In the genomic region with DNA sequence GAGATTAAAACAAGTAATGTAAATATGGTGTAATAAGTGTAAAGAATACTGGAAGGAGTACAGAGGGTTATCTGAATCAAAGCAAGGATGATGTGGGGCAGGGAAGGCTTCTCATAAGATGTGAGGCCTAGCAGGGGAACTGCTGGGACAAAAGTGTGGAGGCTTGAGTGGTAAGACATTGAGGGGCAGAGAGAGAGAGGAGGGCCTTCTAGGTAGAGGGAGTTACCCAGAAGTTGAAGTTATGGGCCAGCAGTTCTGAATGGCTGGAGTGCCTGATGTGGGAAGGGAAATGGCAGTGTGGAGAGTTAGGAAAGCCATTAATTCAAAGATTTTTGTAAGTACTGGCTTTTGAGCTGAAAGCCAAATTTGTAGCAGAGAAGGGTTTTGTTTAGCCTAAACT, we compare ENCODE assay signal across 11 cellular contexts. TPM values are rescaled to one million over a fixed set of nuclear protein-coding genes. Genes with fewer than 3 reads are reported as not detected.
A peak's percentile ranks its signal among the peaks of the same experiment; 100 is the strongest.
DNase-seq lines count a peak whose midpoint lies in the region; ATAC-seq and TF ChIP-seq lines count a peak whose summit lies in the region.
"Had no signal": no experiment of that assay in that cellular context is flagged by ENCODE, and none has a peak within 500 bp of the region (broad histone marks: within the 10 kb centered on the region; RNA-seq: fewer than 3 reads in every experiment).

No MANE protein-coding gene starts in this region.

- TF ChIP-seq CTCF in WTC11 (IDR thresholded peaks at IDR 0.05) (no peak), smooth muscle cell (IDR thresholded peaks at IDR 0.05; ENCODE audit: borderline replicate concordance, insufficient read depth, poor library complexity, severe bottlenecking) (no peak)

- peaks cover 5 to 15% (median 10%) of the 10 kb centered on the region in 4 donors for H3K4me1 Mint-ChIP-seq in CD4-positive, alpha-beta memory T cell
- H3K4me1 Mint-ChIP-seq in WTC11, result peaks cover 25% of the 10 kb centered on the region

- no peak overlapping the region for H3K9ac ChIP-seq in smooth muscle cell (ENCODE audit: low read depth)

- H3F3A ChIP-seq in smooth muscle cell (ENCODE audit: low read depth), result peaks cover 11% of the 10 kb centered on the region

- H4K20me1 ChIP-seq in smooth muscle cell (ENCODE audit: low read depth), result peaks cover 84% of the 10 kb centered on the region

- H3K27me3 Mint-ChIP-seq in CD4-positive, alpha-beta memory T cell, result no peaks in the 10 kb centered on the region
- H3K27me3 Mint-ChIP-seq in WTC11 (ENCODE audit: low read depth), result no peaks in the 10 kb centered on the region
- H3K27me3 Mint-ChIP-seq: T-helper 17 cell had no signal

- no peaks in the 10 kb centered on the region for H3K36me3 ChIP-seq in CD4-positive, alpha-beta memory T cell (ENCODE audit: insufficient read depth, low read length)
- H3K36me3 ChIP-seq in smooth muscle cell (ENCODE audit: low read depth), result no peaks in the 10 kb centered on the region

- peaks cover 25% of the 10 kb centered on the region for H3K79me2 ChIP-seq in smooth muscle cell (ENCODE audit: low read depth)

- peak; percentile 62 for ATAC-seq in WTC11

- peaks cover 6% of the 10 kb centered on the region for H3K4me1 ChIP-seq in CD4-positive, alpha-beta memory T cell (ENCODE audit: insufficient read depth, low read length)
- peaks cover 42% of the 10 kb centered on the region for H3K4me1 ChIP-seq in smooth muscle cell (ENCODE audit: low read depth)

- H3K27me3 ChIP-seq in CD4-positive, alpha-beta memory T cell (ENCODE audit: insufficient read depth, low read length), result no peaks in the 10 kb centered on the region
- H3K27me3 ChIP-seq in layer of hippocampus (ENCODE audit: control insufficient read depth, insufficient read depth, low read length) (no peaks in the 10 kb centered on the region), smooth muscle cell (ENCODE audit: low read depth) (no peaks in the 10 kb centered on the region)
- H3K27me3 ChIP-seq: BE2C had no signal

- no peaks in the 10 kb centered on the region for H3K9me3 ChIP-seq in CD4-positive, alpha-beta memory T cell (ENCODE audit: control insufficient read depth in 1 of 2, low read length in 2 of 2)
- H3K9me3 ChIP-seq in smooth muscle cell (replicated peaks; ENCODE audit: low read depth), result no peaks in the 10 kb centered on the region
- H3K9me3 ChIP-seq: BE2C had no signal

- intact Hi-C loops in CD4-positive, alpha-beta memory T cell (cut with micrococcal nuclease), result loop anchor here (1.0 kb wide), 1 partner anchor 309 kb away; a partner anchor contains a TSS

- H3K4me2 ChIP-seq in smooth muscle cell, result peak overlapping the region; percentile 70

- no peak overlapping the region for H3K4me3 Mint-ChIP-seq in CD4-positive, alpha-beta memory T cell
- no peak overlapping the region for H3K4me3 Mint-ChIP-seq in WTC11
- H3K4me3 Mint-ChIP-seq: T-helper 17 cell had no signal

- H3K9me3 Mint-ChIP-seq in CD4-positive, alpha-beta memory T cell, result no peaks in the 10 kb centered on the region
- no peaks in the 10 kb centered on the region for H3K9me3 Mint-ChIP-seq in WTC11

- peak overlapping the region in 5 of 7 donors; percentile 2 to 50 (median 28) for H3K27ac Mint-ChIP-seq in CD4-positive, alpha-beta memory T cell
- peak overlapping the region; percentile 44 for H3K27ac Mint-ChIP-seq in WTC11
- H3K27ac Mint-ChIP-seq: T-helper 17 cell had no signal

- no peak overlapping the region for H3K4me3 ChIP-seq in CD4-positive, alpha-beta memory T cell (ENCODE audit: low read length in 2 of 2)
- no peak overlapping the region for H3K4me3 ChIP-seq in smooth muscle cell

- no peak overlapping the region for H2AFZ ChIP-seq in smooth muscle cell (ENCODE audit: low read depth)

- no peak overlapping the region for H3K27ac ChIP-seq in CD4-positive, alpha-beta memory T cell (ENCODE audit: low read depth, low read length)
- peak overlapping the region; percentile 56 for H3K27ac ChIP-seq in layer of hippocampus (ENCODE audit: low read depth, low read length)
- peak overlapping the region; percentile 45 for H3K27ac ChIP-seq in smooth muscle cell (ENCODE audit: low read depth)

- H3K36me3 Mint-ChIP-seq in CD4-positive, alpha-beta memory T cell, result peaks cover 5% of the 10 kb centered on the region in 2 donors
- H3K36me3 Mint-ChIP-seq in WTC11, result no peaks in the 10 kb centered on the region

- POLR2A ChIA-PET in CD4-positive, alpha-beta memory T cell (lab: Charles Lee; ENCODE audit: partially characterized antibody), result interaction anchor here (1.0 to 1.6 kb wide), 3 partner anchors 34 to 309 kb away, joined by 3 to 6 read pairs (median 5); no protein-coding TSS in a partner anchor
- POLR2A ChIA-PET in WTC11 (lab: Charles Lee), result no interaction called here

- CTCF ChIA-PET in CD4-positive, alpha-beta memory T cell (lab: Charles Lee; ENCODE audit: partially characterized antibody), result interaction anchor here (0.6 to 5.5 kb wide), 44 partner anchors 8 to 1121 kb away, joined by 3 to 116 read pairs (median 4); a partner anchor contains a TSS
- CTCF ChIA-PET in WTC11 (lab: Charles Lee), result interaction anchor here (0.6 to 2.4 kb wide), 49 partner anchors 9 to 786 kb away, joined by 3 to 35 read pairs (median 5); a partner anchor contains a TSS

- DNase-seq in CD4-positive, alpha-beta memory T cell, result no peak
- DNase-seq in WTC11 (ENCODE audit: low spot score) (no peak), smooth muscle cell (lab: John Stamatoyannopoulos, UW; ENCODE audit: unreplicated experiment) (no peak), SIG-M5 treated with dmso at 0.1 percent for 504 hours (lab: John Stamatoyannopoulos, UW; ENCODE audit: unreplicated experiment) (no peak), NCI-H226 (no peak)
- DNase-seq in central memory CD4-positive, alpha-beta T cell, result no peak
- no peak for DNase-seq in activated CD4-positive, alpha-beta T cell treated with anti-CD3 and anti-CD28 coated beads for 1 hour
- DNase-seq: cerebellar nuclear complex had no signal

TF ChIP-seq in WTC11, 78 proteins besides CTCF, POLR2A, EP300 and RAD21:
- TF ChIP-seq NR1H2 (CRISPR knock-in tag; IDR thresholded peaks at IDR 0.05), result no peak
- TF ChIP-seq, protein P1, sequence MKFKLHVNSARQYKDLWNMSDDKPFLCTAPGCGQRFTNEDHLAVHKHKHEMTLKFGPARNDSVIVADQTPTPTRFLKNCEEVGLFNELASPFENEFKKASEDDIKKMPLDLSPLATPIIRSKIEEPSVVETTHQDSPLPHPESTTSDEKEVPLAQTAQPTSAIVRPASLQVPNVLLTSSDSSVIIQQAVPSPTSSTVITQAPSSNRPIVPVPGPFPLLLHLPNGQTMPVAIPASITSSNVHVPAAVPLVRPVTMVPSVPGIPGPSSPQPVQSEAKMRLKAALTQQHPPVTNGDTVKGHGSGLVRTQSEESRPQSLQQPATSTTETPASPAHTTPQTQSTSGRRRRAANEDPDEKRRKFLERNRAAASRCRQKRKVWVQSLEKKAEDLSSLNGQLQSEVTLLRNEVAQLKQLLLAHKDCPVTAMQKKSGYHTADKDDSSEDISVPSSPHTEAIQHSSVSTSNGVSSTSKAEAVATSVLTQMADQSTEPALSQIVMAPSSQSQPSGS (CRISPR knock-in tag; IDR thresholded peaks at IDR 0.05; ENCODE audit: borderline replicate concordance, low read depth), result no peak

RNA-seq across cellular contexts. Expression of a gene that starts 36.8 kb away (rescaled TPM):
- 10 to 100 TPM; 17.1 to 18.3 TPM for total RNA-seq in CD4-positive, alpha-beta memory T cell
- polyA plus RNA-seq in CD4-positive, alpha-beta memory T cell, result 1 to 10 TPM; 1.9 to 6.1 TPM
- total RNA-seq in WTC11 (2021), result 9.1 to 12.7 TPM (median 9.2 TPM) in 3 replicates
- total RNA-seq in smooth muscle cell, result 30.7 and 38.5 TPM in 2 replicates
- 5.1 and 8.0 TPM in 2 replicates for polyA plus RNA-seq in smooth muscle cell
